In the genomic region with DNA sequence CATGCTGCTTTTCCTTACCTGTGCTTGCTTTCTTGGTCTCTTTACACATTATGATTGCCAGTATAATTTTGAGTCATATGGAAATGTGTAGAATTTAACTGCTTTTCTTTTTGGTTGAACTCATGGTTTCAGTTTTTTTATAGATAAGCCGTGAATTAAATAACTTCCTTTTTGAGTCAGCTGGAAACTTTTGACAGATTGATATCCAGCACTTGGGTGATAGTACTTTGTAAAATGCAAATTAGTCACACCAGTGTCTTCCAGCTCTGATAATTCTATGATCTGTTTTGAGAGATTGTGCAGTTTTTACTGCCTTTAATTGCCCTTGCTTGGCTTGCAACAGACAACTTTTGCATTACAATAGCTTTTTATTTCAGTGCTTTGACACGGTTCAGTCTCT, we compare ENCODE assay signal across 9 cellular contexts.
DNase-seq lines count a peak whose midpoint lies in the region; ATAC-seq lines count a peak whose summit lies in the region.
"Had no signal": no experiment of that assay in that cellular context is flagged by ENCODE, and none has a peak within 500 bp of the region (broad histone marks: within the 10 kb centered on the region; RNA-seq: fewer than 3 reads in every experiment).

No MANE protein-coding gene starts in this region.

- H2BK120ac ChIP-seq in neuronal stem cell (ENCODE audit: low read depth, low read length): no peak overlapping the region

- H3K36me3 ChIP-seq in neuronal stem cell (replicated peaks in 1 of 2; ENCODE audit: control insufficient read depth in 2 of 2, insufficient read depth in 2 of 2, low read length in 2 of 2): no peaks in the 10 kb centered on the region
- H3K36me3 ChIP-seq in SJCRH30: peaks cover 50% of the 10 kb centered on the region

- H3K27ac Mint-ChIP-seq in effector memory CD8-positive, alpha-beta T cell: peak overlapping the region in 1 of 2 donors; percentile 30

- no peak overlapping the region for H4K8ac ChIP-seq in neuronal stem cell (ENCODE audit: low read depth, low read length)

- DNase-seq in effector memory CD8-positive, alpha-beta T cell: no peak
- DNase-seq in stimulated activated CD4-positive, alpha-beta T cell treated with anti-CD3 and anti-CD28 coated beads, Interleukin-2, amount 100 ng/mL, for 48 hours: no peak
- no peak for DNase-seq in neuronal stem cell (ENCODE audit: low spot score)
- DNase-seq in HCEC 1CT: no peak
- no peak for DNase-seq in SJCRH30
- DNase-seq: activated CD8-positive, alpha-beta memory T cell treated with anti-CD3 and anti-CD28 coated beads for 24 hours had no signal

- H3K18ac ChIP-seq in neuronal stem cell (ENCODE audit: low read length): no peak overlapping the region

- H2AFZ ChIP-seq in neuronal stem cell (ENCODE audit: low read length): no peak overlapping the region

- H2BK5ac ChIP-seq in neuronal stem cell (ENCODE audit: low read length): no peak overlapping the region

- H3K9ac ChIP-seq in neuronal stem cell (ENCODE audit: low read depth, low read length, poor library complexity): no peak overlapping the region

- peaks cover 34 to 70% of the 10 kb centered on the region in 2 donors for H3K4me1 Mint-ChIP-seq in effector memory CD8-positive, alpha-beta T cell (ENCODE audit: low read depth in 2 of 2)

- peak overlapping the region; percentile 36 to 64 for H3K4me3 Mint-ChIP-seq in effector memory CD8-positive, alpha-beta T cell

- H2BK12ac ChIP-seq in neuronal stem cell (ENCODE audit: low read length): no peak overlapping the region

- peaks cover 6 to 9% of the 10 kb centered on the region in 2 donors for H3K4me1 ChIP-seq in neuronal stem cell (ENCODE audit: control insufficient read depth in 2 of 2, insufficient read depth in 1 of 2, low read depth in 1 of 2, low read length in 2 of 2)
- no peaks in the 10 kb centered on the region for H3K4me1 ChIP-seq in SJCRH30

- no peaks in the 10 kb centered on the region for H3K79me1 ChIP-seq in neuronal stem cell (ENCODE audit: low read depth, low read length)

- H3K9me3 ChIP-seq in neuronal stem cell (replicated peaks in 1 of 2; ENCODE audit: control insufficient read depth in 2 of 2, insufficient read depth in 1 of 2, low read depth in 1 of 2, low read length in 2 of 2) (peaks cover 0 to 6% of the 10 kb centered on the region in 2 donors), SJCRH30 (replicated peaks) (no peaks in the 10 kb centered on the region)

- no peak overlapping the region for H3K4me3 ChIP-seq in neuronal stem cell (ENCODE audit: low read length in 2 of 2)
- no peak overlapping the region for H3K4me3 ChIP-seq in SJCRH30

- no peak overlapping the region for H2AK5ac ChIP-seq in neuronal stem cell (ENCODE audit: low read depth, low read length)

- no peak overlapping the region for H2BK15ac ChIP-seq in neuronal stem cell (ENCODE audit: low read length)

- no peaks in the 10 kb centered on the region for H3K36me3 Mint-ChIP-seq in effector memory CD8-positive, alpha-beta T cell (ENCODE audit: insufficient read depth)

- H3K27me3 ChIP-seq in neuronal stem cell (ENCODE audit: control insufficient read depth in 3 of 3, insufficient read depth in 3 of 3, low read depth in 1 of 3, low read length in 3 of 3) (no peaks in the 10 kb centered on the region), SJCRH30 (no peaks in the 10 kb centered on the region)

- no peaks in the 10 kb centered on the region for H3K27me3 Mint-ChIP-seq in effector memory CD8-positive, alpha-beta T cell

- no peaks in the 10 kb centered on the region for H3K9me3 Mint-ChIP-seq in effector memory CD8-positive, alpha-beta T cell

- WGBS in neuronal stem cell (ENCODE audit: extremely low coverage in 2 of 2, insufficient read length in 2 of 2, insufficient replicate concordance in 1 of 2), 2 donors: no CpG with 5 or more reads among the region's 2 CpGs

- H3K23ac ChIP-seq in neuronal stem cell (ENCODE audit: low read depth, low read length, poor library complexity): no peak overlapping the region

- no peak overlapping the region for H3K14ac ChIP-seq in neuronal stem cell (ENCODE audit: low read length)

- H3K27ac ChIP-seq in neuronal stem cell (replicated peaks; ENCODE audit: low read length) (no peak overlapping the region), SJCRH30 (no peak overlapping the region)

- ATAC-seq in GM18511 (IDR thresholded peaks at IDR 0.05; ENCODE audit: unreplicated experiment): peak; percentile 75
- ATAC-seq in GM21529 (IDR thresholded peaks at IDR 0.05; ENCODE audit: unreplicated experiment): peak; percentile 79
- ATAC-seq in HG03460 (IDR thresholded peaks at IDR 0.05; ENCODE audit: unreplicated experiment): peak; percentile 58
- peak; percentile 31 for ATAC-seq in effector memory CD8-positive, alpha-beta T cell (replicated peaks)

- H3K4me2 ChIP-seq in neuronal stem cell (ENCODE audit: insufficient read depth, low read length, poor library complexity, severe bottlenecking): no peak overlapping the region

- H4K91ac ChIP-seq in neuronal stem cell (ENCODE audit: low read depth, low read length, poor library complexity): no peak overlapping the region

- no peak overlapping the region for H3K4ac ChIP-seq in neuronal stem cell (ENCODE audit: low read length)
